In genomic region chr1:22386774-22387173, GRCh38 we compare ENCODE assay signal across 8 cellular contexts.
"Had no signal": no experiment of that assay in that cellular context is flagged by ENCODE, and none has a peak within 500 bp of the region (broad histone marks: within the 10 kb centered on the region; RNA-seq: fewer than 3 reads in every experiment).

No MANE protein-coding gene starts in this region.

- ATAC-seq: GM12878 had no signal

- H3K4me3 ChIP-seq: GM12878 had no signal

- FAIRE-seq: G401.6, GM12878, GM12891, GM12892, GM18507, GM19239 had no signal

- DNase-seq: GDM1, GF-D8 had no signal
